In genomic region chr5:65102501-65102825, GRCh38 we compare ENCODE assay signal across 8 cellular contexts.
DNase-seq lines count a peak whose midpoint lies in the region; ATAC-seq and TF ChIP-seq lines count a peak whose summit lies in the region.

No MANE protein-coding gene starts in this region.

- TF ChIP-seq POLR2A in tibial nerve (IDR thresholded peaks at IDR 0.05), result no peak

- DNase-seq in Calu3, result no peak
- DNase-seq in activated naive CD8-positive, alpha-beta T cell treated with anti-CD3 and anti-CD28 coated beads for 36 hours, result no peak
- DNase-seq in kidney epithelial cell (ENCODE audit: low read depth), result no peak
- DNase-seq in tibial nerve (ENCODE audit: low spot score in 2 of 2), result no peak
- DNase-seq in stimulated activated CD4-positive, alpha-beta T cell treated with anti-CD3 and anti-CD28 coated beads, Interleukin-15, amount 100 ng/mL, for 24 hours, result no peak
- DNase-seq in SW 1271 (lab: John Stamatoyannopoulos, UW), result no peak
- no peak for DNase-seq in NCI-H1694 (lab: John Stamatoyannopoulos, UW)

- no peaks in the 10 kb centered on the region for H3K9me3 ChIP-seq in tibial nerve

- peak overlapping the region; percentile 41 for H3K4me3 ChIP-seq in kidney epithelial cell (ENCODE audit: low read depth, low read length)
- H3K4me3 ChIP-seq in tibial nerve, result peak overlapping the region; percentile 52 to 71 (median 63)

- H3K27me3 Mint-ChIP-seq in Calu3 (ENCODE audit: unreplicated experiment), result no peaks in the 10 kb centered on the region
- H3K27me3 Mint-ChIP-seq in activated naive CD8-positive, alpha-beta T cell treated with anti-CD3 and anti-CD28 coated beads for 36 hours, result no peaks in the 10 kb centered on the region

- peaks cover 10% of the 10 kb centered on the region for H3K36me3 Mint-ChIP-seq in Calu3 (ENCODE audit: insufficient read depth, unreplicated experiment)
- no peaks in the 10 kb centered on the region for H3K36me3 Mint-ChIP-seq in activated naive CD8-positive, alpha-beta T cell treated with anti-CD3 and anti-CD28 coated beads for 36 hours

- H3K36me3 ChIP-seq in kidney epithelial cell (ENCODE audit: control insufficient read depth, insufficient read depth, low read length) (no peaks in the 10 kb centered on the region), tibial nerve (no peaks in the 10 kb centered on the region)

- H3K27me3 ChIP-seq in kidney epithelial cell (ENCODE audit: control insufficient read depth, insufficient read depth, low read length), result no peaks in the 10 kb centered on the region
- H3K27me3 ChIP-seq in tibial nerve, result no peaks in the 10 kb centered on the region

- no peaks in the 10 kb centered on the region for H3K4me1 Mint-ChIP-seq in Calu3 (ENCODE audit: low read depth, unreplicated experiment)
- peaks cover 46% of the 10 kb centered on the region for H3K4me1 Mint-ChIP-seq in activated naive CD8-positive, alpha-beta T cell treated with anti-CD3 and anti-CD28 coated beads for 36 hours

- TF ChIP-seq CTCF in Calu3 (IDR thresholded peaks at IDR 0.05; ENCODE audit: unreplicated experiment), result no peak
- no peak for TF ChIP-seq CTCF in kidney epithelial cell (IDR thresholded peaks at IDR 0.05; ENCODE audit: insufficient read depth, low read length, poor library complexity, severe bottlenecking)
- TF ChIP-seq CTCF in tibial nerve (IDR thresholded peaks at IDR 0.05), result no peak

- no peak for TF ChIP-seq EP300 in tibial nerve (IDR thresholded peaks at IDR 0.05)

- CTCF ChIA-PET in Calu3 (lab: Charles Lee), result interaction anchor here (0.6 kb wide), 1 partner anchor 458 kb away, joined by 4 read pairs; no protein-coding TSS in a partner anchor

- intact Hi-C loops in Calu3 (cut with micrococcal nuclease; ENCODE audit: unreplicated experiment), result loop anchor here (10.0 kb wide), 1 partner anchor 288 kb away; no protein-coding TSS in a partner anchor

- BruUV-seq in Calu3 (replicated peaks; lab: Mats Ljungman, UMichigan), result no TSS peak

- H3K4me3 Mint-ChIP-seq in Calu3 (ENCODE audit: low read depth, unreplicated experiment), result peak overlapping the region; percentile 68
- H3K4me3 Mint-ChIP-seq in activated naive CD8-positive, alpha-beta T cell treated with anti-CD3 and anti-CD28 coated beads for 36 hours, result peak overlapping the region; percentile 72

- ATAC-seq in HG02610 (IDR thresholded peaks at IDR 0.05; ENCODE audit: unreplicated experiment), result peak; percentile 9

- peak overlapping the region; percentile 72 to 89 (median 84) for H3K27ac ChIP-seq in tibial nerve

- WGBS in tibial nerve, 2 donors, result 53 to 55% methylated on average over 7 of the region's 7 CpGs

- H3K4me1 ChIP-seq in tibial nerve, result peaks cover 0 to 21% (median 1%) of the 10 kb centered on the region in 4 donors

- no peaks in the 10 kb centered on the region for H3K9me3 Mint-ChIP-seq in Calu3 (ENCODE audit: low read depth, unreplicated experiment)
- no peaks in the 10 kb centered on the region for H3K9me3 Mint-ChIP-seq in activated naive CD8-positive, alpha-beta T cell treated with anti-CD3 and anti-CD28 coated beads for 36 hours

- H3K27ac Mint-ChIP-seq in Calu3 (ENCODE audit: unreplicated experiment), result peak overlapping the region; percentile 71
- peak overlapping the region; percentile 86 for H3K27ac Mint-ChIP-seq in activated naive CD8-positive, alpha-beta T cell treated with anti-CD3 and anti-CD28 coated beads for 36 hours
